Comparison of ENCODE assay signal across 1 cellular context in the genomic region with DNA sequence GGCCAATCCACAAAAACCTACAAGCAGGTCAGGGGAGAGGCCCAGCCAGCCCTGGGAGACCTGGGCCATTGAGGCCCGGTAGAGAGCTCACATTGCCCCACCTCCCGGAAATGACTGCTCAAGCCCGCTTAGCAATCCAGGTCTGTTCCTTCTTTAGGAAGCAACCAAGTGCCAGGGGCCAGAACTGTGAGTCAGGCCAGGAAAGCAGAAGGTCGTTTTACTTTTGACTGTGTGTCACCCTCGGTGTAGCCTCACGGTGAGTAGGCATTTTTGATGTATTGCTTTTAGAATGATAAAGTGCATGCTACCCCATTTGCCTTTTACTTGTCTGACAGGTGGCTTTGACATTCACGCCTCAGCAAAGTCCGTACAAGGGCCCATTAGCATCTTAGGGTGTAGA.
TF ChIP-seq lines count a peak whose summit lies in the region.

No MANE protein-coding gene starts in this region.

TF ChIP-seq in H1, 55 proteins besides CTCF, POLR2A, EP300 and RAD21:
- TF ChIP-seq KDM4A (IDR thresholded peaks at IDR 0.05; ENCODE audit: low read depth, low read length, severe bottlenecking) (no peak), BCL11A (IDR thresholded peaks at IDR 0.05; ENCODE audit: low read depth in 2 of 2, low read length in 2 of 2) (no peak), FOSL1 (IDR thresholded peaks at IDR 0.05; ENCODE audit: insufficient read depth, low read depth, low read length) (no peak), SIN3A (conservative IDR thresholded peaks at IDR 0.05 in 1 of 2, IDR thresholded peaks at IDR 0.05 in 1 of 2; ENCODE audit: low read depth in 1 of 2, low read length in 2 of 2) (no peak), ZNF274 (IDR thresholded peaks at IDR 0.05; ENCODE audit: borderline replicate concordance, extremely low read depth, low read length) (no peak), CBX8 (IDR thresholded peaks at IDR 0.05; ENCODE audit: borderline replicate concordance, low read depth, low read length) (no peak), HDAC6 (IDR thresholded peaks at IDR 0.05; ENCODE audit: low read depth, low read length) (no peak), KDM1A (IDR thresholded peaks at IDR 0.05; ENCODE audit: borderline replicate concordance, low read length) (no peak)
